ENCODE assay signal across 8 cellular contexts in genomic region chr2:38602732-38603401, GRCh38. TPM values are rescaled to one million over a fixed set of nuclear protein-coding genes. Genes with fewer than 3 reads are reported as not detected.
DNase-seq lines count a peak whose midpoint lies in the region; ATAC-seq lines count a peak whose summit lies in the region.

Gene HNRNPLL, minus strand, starts transcription at chr2:38602928. Its CDS starts 302 bp downstream, at chr2:38602626.

- no peaks in the 10 kb centered on the region for H3K9me3 Mint-ChIP-seq in immature natural killer cell

- peaks cover 47% of the 10 kb centered on the region for H3K79me2 ChIP-seq in ACC112 (ENCODE audit: control insufficient read depth, insufficient read depth, low read length, unreplicated experiment)

- H3K36me3 Mint-ChIP-seq in immature natural killer cell = no peaks in the 10 kb centered on the region

- DNase-seq in NCI-H345 (lab: John Stamatoyannopoulos, UW) = peak; percentile 99
- DNase-seq in activated CD4-positive, CD25-positive, alpha-beta regulatory T cell treated with anti-CD3 and anti-CD28 coated beads, Interleukin-2, amount 50 U/mL, for 16 hours (ENCODE audit: low read depth, low spot score) = peak; percentile 84
- peak; percentile 92 for DNase-seq in central memory CD4-positive, alpha-beta T cell
- DNase-seq in immature natural killer cell = peak; percentile 79 to 85 (median 85)
- DNase-seq in smooth muscle cell of the brain vasculature (ENCODE audit: low read depth, low spot score) = peak; percentile 92

- H3K4me1 ChIP-seq in ACC112 (ENCODE audit: control insufficient read depth, insufficient read depth, low read length, unreplicated experiment) = peaks cover 25% of the 10 kb centered on the region

- H3K4me3 ChIP-seq in ACC112 (ENCODE audit: low read depth, low read length) = peak within 1 kb of the TSS; percentile 93

- peaks cover 17 to 42% of the 10 kb centered on the region in 2 donors for H3K4me1 Mint-ChIP-seq in immature natural killer cell

- peak within 1 kb of the TSS; percentile 66 for H3K27ac ChIP-seq in ACC112 (ENCODE audit: low read depth, low read length)

- H2AFZ ChIP-seq in ACC112 (ENCODE audit: low read length, unreplicated experiment) = peak within 1 kb of the TSS; percentile 97

- H3K27me3 ChIP-seq in ACC112 (ENCODE audit: insufficient read depth, low read length) = no peaks in the 10 kb centered on the region

- H3K4me3 Mint-ChIP-seq in immature natural killer cell = peak within 1 kb of the TSS; percentile 88 to 92 (median 91)

- ATAC-seq in GM18907 (IDR thresholded peaks at IDR 0.05; ENCODE audit: unreplicated experiment) (peak; percentile 64), HG03175 (IDR thresholded peaks at IDR 0.05; ENCODE audit: unreplicated experiment) (peak; percentile 61)

- H3K27ac Mint-ChIP-seq in immature natural killer cell = peak within 1 kb of the TSS; percentile 64 to 86 (median 81)

- no peaks in the 10 kb centered on the region for H3K36me3 ChIP-seq in ACC112 (ENCODE audit: insufficient read depth, low read length)

- peaks cover 3 to 21% (median 11%) of the 10 kb centered on the region in 3 donors for H3K27me3 Mint-ChIP-seq in immature natural killer cell (ENCODE audit: low read depth in 3 of 3)

RNA-seq across cellular contexts. Expression of gene HNRNPLL, which starts in this region (rescaled TPM):
- 10 to 100 TPM in 2 of 3 donors, 1 to 10 TPM in 1; 7.4 to 13.9 (median 11.5) TPM for polyA plus RNA-seq in immature natural killer cell

Comparison
In these comparisons a context has a peak if more than half of its experiments do, and no peak if none do; other contexts are left out.
1. Peak in every context shown above with its lines: DNase-seq, ATAC-seq, H3K4me3 ChIP-seq and H3K27ac ChIP-seq.